ENCODE assay signal across 8 cellular contexts in the genomic region with DNA sequence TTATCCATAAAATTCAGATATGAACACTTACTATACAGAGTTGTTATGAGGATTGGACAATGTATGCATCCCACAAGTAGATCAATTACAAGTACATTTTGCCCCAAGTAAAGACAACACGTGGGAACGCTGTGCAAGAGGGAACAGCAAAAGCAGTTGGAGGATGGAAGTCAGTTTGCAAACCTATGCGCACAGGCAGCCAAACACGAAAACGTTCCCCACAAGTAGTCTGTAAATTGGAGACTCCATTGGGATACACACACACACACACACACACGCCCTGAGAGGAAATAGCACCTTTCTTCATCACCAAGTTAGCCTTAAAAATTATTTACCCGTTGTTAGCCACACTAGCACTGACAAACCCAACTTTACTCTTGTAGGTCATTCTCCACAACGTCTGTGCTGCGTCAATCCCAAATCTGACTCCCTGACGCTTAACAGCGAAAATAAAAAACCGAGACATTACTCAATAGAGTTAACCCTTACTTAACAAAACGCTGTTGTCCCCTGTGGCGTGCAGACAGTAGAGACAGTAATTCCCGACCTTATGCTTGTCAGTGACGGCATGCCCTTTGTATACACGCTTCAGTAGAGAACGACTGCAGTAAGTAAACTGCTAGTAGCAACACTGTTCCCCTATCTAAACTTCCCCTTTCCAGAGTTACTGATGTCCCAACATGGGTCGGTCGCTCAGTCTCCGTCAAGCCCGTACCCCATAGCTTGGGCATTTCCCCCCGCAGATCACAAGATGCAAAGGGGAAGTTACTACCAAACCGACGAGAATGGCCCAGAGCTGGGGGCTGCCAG. TPM values are rescaled to one million over a fixed set of nuclear protein-coding genes. Genes with fewer than 3 reads are reported as not detected.
DNase-seq lines count a peak whose midpoint lies in the region; ATAC-seq, FAIRE-seq and TF ChIP-seq lines count a peak whose summit lies in the region.

No MANE protein-coding gene starts in this region.

- peak overlapping the region; percentile 95 for H2AFZ ChIP-seq in H1 (ENCODE audit: low read length)

- H4K8ac ChIP-seq in H1 (ENCODE audit: extremely low read depth, insufficient read depth, low read length): no peak overlapping the region

- no peak overlapping the region for H2BK12ac ChIP-seq in H1 (ENCODE audit: low read depth, low read length)

- no peak overlapping the region for H4K91ac ChIP-seq in H1 (replicated peaks; ENCODE audit: insufficient read length, low read length)

- peaks cover 14% of the 10 kb centered on the region for H3K23me2 ChIP-seq in H1 (ENCODE audit: low read depth, low read length)

- no peaks in the 10 kb centered on the region for H3K9me3 ChIP-seq in H1 (ENCODE audit: insufficient read depth in 2 of 2, low read depth in 1 of 2, low read length in 1 of 2)
- H3K9me3 ChIP-seq in thyroid gland: no peaks in the 10 kb centered on the region

- no peaks in the 10 kb centered on the region for H3K36me3 ChIP-seq in H1 (ENCODE audit: control insufficient read depth in 2 of 4, insufficient read depth in 4 of 4, low read length in 3 of 4)
- no peaks in the 10 kb centered on the region for H3K36me3 ChIP-seq in thyroid gland

- no peak overlapping the region for H3K23ac ChIP-seq in H1 (ENCODE audit: insufficient read length)

- peaks cover 0 to 5% of the 10 kb centered on the region in 2 experiments for H4K20me1 ChIP-seq in H1 (replicated peaks in 1 of 2; ENCODE audit: control insufficient read depth in 1 of 2, insufficient read depth in 2 of 2, low read length in 2 of 2)

- no peak overlapping the region for H2BK5ac ChIP-seq in H1 (ENCODE audit: low read depth, low read length)

- CTCF ChIA-PET in H1 (lab: Charles Lee; ENCODE audit: partially characterized antibody): interaction anchor here (1.2 to 1.5 kb wide), 2 partner anchors 24 to 30 kb away, joined by 3 read pairs; no protein-coding TSS in a partner anchor

- 5% methylated on average over 24 of the region's 25 CpGs; no CpG with 5 or more reads in 1 of the 2 experiments for WGBS in H1 (ENCODE audit: extremely low coverage in 1 of 2, insufficient coverage in 1 of 2, insufficient read length in 1 of 2, insufficient replicate concordance in 2 of 2, low coverage in 1 of 2, low lambda C conversion rate in 2 of 2, missing lambda C conversion rate in 1 of 2), 2 experiments
- 2 to 4% methylated on average over 23 to 25 of the region's 25 CpGs for WGBS in thyroid gland, 2 donors

- H3K79me2 ChIP-seq in H1 (ENCODE audit: control insufficient read depth in 1 of 2, insufficient read depth in 2 of 2, low read length in 2 of 2): peaks cover 5 to 40% of the 10 kb centered on the region in 2 experiments; a peak in 3 of 4 replicates

- ATAC-seq in GM21619 (IDR thresholded peaks at IDR 0.05; ENCODE audit: unreplicated experiment) (peak; percentile 59), memory B cell (ENCODE audit: low read depth) (peak; percentile 77)

- POLR2A ChIA-PET in H1 (lab: Charles Lee; ENCODE audit: partially characterized antibody): interaction anchor here (0.5 to 2.7 kb wide), 12 partner anchors 8 to 109 kb away, joined by 3 to 26 read pairs (median 4); a partner anchor contains a TSS

- H3K27ac ChIP-seq in H1 (ENCODE audit: low read depth, low read length) (no peak overlapping the region), thyroid gland (peak overlapping the region; percentile 67 to 87 (median 78))

- no peak overlapping the region for H3K14ac ChIP-seq in H1 (ENCODE audit: insufficient read length)

- peak overlapping the region; percentile 88 for H3K27ac Mint-ChIP-seq in T-helper 2 cell treated with Interferon-gamma antibody and Interleukin-4, amounts not matched to agents 5 μg/mL and 100 μg/mL, for 36 hours
- peak overlapping the region; percentile 100 for H3K27ac Mint-ChIP-seq in memory B cell

- no peak overlapping the region; the same call in 1 of the 2 replicates for H3K18ac ChIP-seq in H1 (ENCODE audit: extremely low read depth, low read length)

- H3K4me1 ChIP-seq in H1 (replicated peaks in 1 of 4; ENCODE audit: control insufficient read depth in 3 of 4, insufficient read depth in 4 of 4, low read length in 3 of 4): peaks cover 0 to 7% (median 1%) of the 10 kb centered on the region in 4 experiments; a peak in 3 of 7 replicates
- H3K4me1 ChIP-seq in thyroid gland: no peaks in the 10 kb centered on the region

- H3K4me2 ChIP-seq in H1 (ENCODE audit: insufficient read depth in 1 of 2, low read depth in 2 of 2, low read length in 2 of 2): peak overlapping the region; percentile 89 to 91

- H3K9me3 Mint-ChIP-seq in T-helper 2 cell treated with Interferon-gamma antibody and Interleukin-4, amounts not matched to agents 5 μg/mL and 100 μg/mL, for 36 hours: peaks cover under 1% of the 10 kb centered on the region
- H3K9me3 Mint-ChIP-seq in memory B cell: no peaks in the 10 kb centered on the region

- intact Hi-C loops in thyroid gland (cut with DNase I): no loop called here

- TF ChIP-seq RAD21 in H1 (IDR thresholded peaks at IDR 0.05 in 1 of 2, conservative IDR thresholded peaks at IDR 0.05 in 1 of 2; ENCODE audit: low read depth in 2 of 2, low read length in 2 of 2): no peak

- no peak overlapping the region for H3K56ac ChIP-seq in H1 (replicated peaks; ENCODE audit: insufficient read length, low read depth, low read length)

- H3K36me3 Mint-ChIP-seq in T-helper 2 cell treated with Interferon-gamma antibody and Interleukin-4, amounts not matched to agents 5 μg/mL and 100 μg/mL, for 36 hours (ENCODE audit: low read depth): peaks cover 16% of the 10 kb centered on the region
- H3K36me3 Mint-ChIP-seq in memory B cell: peaks cover 16% of the 10 kb centered on the region

- H3K4ac ChIP-seq in H1 (replicated peaks; ENCODE audit: insufficient read length, low read depth, low read length): no peak overlapping the region

- H3K4me1 Mint-ChIP-seq in T-helper 2 cell treated with Interferon-gamma antibody and Interleukin-4, amounts not matched to agents 5 μg/mL and 100 μg/mL, for 36 hours (ENCODE audit: low read depth): peaks cover 33% of the 10 kb centered on the region
- H3K4me1 Mint-ChIP-seq in memory B cell: peaks cover 35% of the 10 kb centered on the region

- H3K27me3 ChIP-seq in H1 (replicated peaks in 1 of 4; ENCODE audit: control insufficient read depth in 3 of 4, extremely low read depth in 1 of 4, insufficient read depth in 3 of 4, low read length in 3 of 4) (no peaks in the 10 kb centered on the region), thyroid gland (no peaks in the 10 kb centered on the region)

- FAIRE-seq in HTR-8/SVneo (lab: Jason Lieb, UNC): no peak
- FAIRE-seq in H1 (lab: Jason Lieb, UNC): peak; percentile 19

- no peak overlapping the region for H2BK20ac ChIP-seq in H1 (ENCODE audit: low read length)

- TF ChIP-seq CTCF in H1 (IDR thresholded peaks at IDR 0.05; ENCODE audit: control extremely low read depth in 1 of 3, insufficient read depth in 1 of 3, low read depth in 1 of 3, low read length in 3 of 3): no peak
- no peak for TF ChIP-seq CTCF in thyroid gland (IDR thresholded peaks at IDR 0.05)

- H3K4me3 ChIP-seq in H1 (ENCODE audit: extremely low read depth in 1 of 4, insufficient read depth in 2 of 4, low read depth in 3 of 4, low read length in 4 of 4) (peak overlapping the region; percentile 73 to 94 (median 85)), thyroid gland (replicated peaks in 1 of 3) (peak overlapping the region; percentile 81 to 99 (median 82))

- peak overlapping the region; percentile 94 for H3K4me3 Mint-ChIP-seq in T-helper 2 cell treated with Interferon-gamma antibody and Interleukin-4, amounts not matched to agents 5 μg/mL and 100 μg/mL, for 36 hours
- H3K4me3 Mint-ChIP-seq in memory B cell: peak overlapping the region; percentile 92

- no peak overlapping the region for H4K5ac ChIP-seq in H1 (ENCODE audit: insufficient read length, low read depth, low read length)

- H2BK15ac ChIP-seq in H1 (ENCODE audit: low read length): peak overlapping the region; percentile 74; the same call in 1 of the 2 replicates

- peaks cover 15% of the 10 kb centered on the region for H3K27me3 Mint-ChIP-seq in T-helper 2 cell treated with Interferon-gamma antibody and Interleukin-4, amounts not matched to agents 5 μg/mL and 100 μg/mL, for 36 hours (ENCODE audit: low read depth)
- H3K27me3 Mint-ChIP-seq in memory B cell: no peaks in the 10 kb centered on the region

- TF ChIP-seq EP300 in H1 (IDR thresholded peaks at IDR 0.05; ENCODE audit: borderline replicate concordance in 1 of 2, low read depth in 2 of 2, low read length in 2 of 2): no peak

- H3K9ac ChIP-seq in H1 (replicated peaks in 1 of 4; ENCODE audit: extremely low read depth in 1 of 4, low read depth in 3 of 4, low read length in 3 of 4): peak overlapping the region; percentile 15 to 86 (median 75)

- no peak for TF ChIP-seq POLR2A in H1 (IDR thresholded peaks at IDR 0.05; ENCODE audit: control extremely low read depth in 1 of 2, low read depth in 2 of 2, low read length in 2 of 2)
- no peak for TF ChIP-seq POLR2A in thyroid gland (IDR thresholded peaks at IDR 0.05)

- peaks cover 3% of the 10 kb centered on the region; the same call in 1 of the 2 replicates for H3K79me1 ChIP-seq in H1 (ENCODE audit: low read depth, low read length)

- no peak overlapping the region for H2AK5ac ChIP-seq in H1 (ENCODE audit: low read depth, low read length)

- no peak overlapping the region for H2BK120ac ChIP-seq in H1 (replicated peaks; ENCODE audit: low read depth, low read length)

- DNase-seq in NCI-H510A treated with DMSO at 0.1 percent for 48 hours (lab: John Stamatoyannopoulos, UW) (peak; percentile 11), NCI-H510A (lab: John Stamatoyannopoulos, UW) (no peak), HTR-8/SVneo (ENCODE audit: insufficient read length, low spot score) (peak; percentile 15), H1 (ENCODE audit: low read depth in 1 of 2, low spot score in 2 of 2) (no peak), memory B cell (ENCODE audit: low spot score in 2 of 2) (peak in 1 of 2 donors; percentile 91), thyroid gland (peak in 1 of 2 donors; percentile 43)
- peak; percentile 22 for DNase-seq in T-helper 2 cell treated with Interferon-gamma antibody and Interleukin-4, amounts not matched to agents 5 μg/mL and 100 μg/mL, for 36 hours (ENCODE audit: low spot score)

TF ChIP-seq in H1, 55 proteins besides CTCF, POLR2A, EP300 and RAD21 (continues in another document):
- TF ChIP-seq SIN3A (conservative IDR thresholded peaks at IDR 0.05 in 1 of 2, IDR thresholded peaks at IDR 0.05 in 1 of 2; ENCODE audit: low read depth in 1 of 2, low read length in 2 of 2): 0 out of 4 replicates have a peak, but pooled peaks have one; percentile 5 to 13
- TF ChIP-seq CTBP2 (IDR thresholded peaks at IDR 0.05; ENCODE audit: borderline replicate concordance, insufficient read depth, insufficient read length, low read length): no peak

RNA-seq across cellular contexts. Expression of a gene that starts 0.7 kb away (rescaled TPM):
- 25.9 and 27.8 TPM in 2 replicates for total RNA-seq in H1 (2021; fragmentation: NEBNext Ultra II Directional; extraction: Animal tissue kit (Norgen Biotek cat#: 25700))
- polyA plus RNA-seq in H1 (2011; rRNA removed): 21.2 and 22.9 TPM in 2 replicates
- 15.7 TPM for polyA plus RNA-seq in H1 (2011; cell fraction: cytosol; rRNA removed)
- polyA plus RNA-seq in H1 (2011; cell fraction: nucleus; rRNA removed): 25.6 TPM
- polyA plus RNA-seq in H1 (2012, experiment 1 of 2): 21.0 to 27.1 TPM (median 22.2 TPM) in 4 replicates
- 3.1 TPM for polyA plus RNA-seq in H1 (2012, experiment 2 of 2)
- 29.0 TPM for polyA plus RNA-seq in H1 (2013, experiment 1 of 2)
- 26.3 TPM for polyA plus RNA-seq in H1 (2013, experiment 2 of 2)
- 24.3 and 32.5 TPM in 2 replicates for polyA minus RNA-seq in H1 (2011; rRNA and poly(A)+ RNA removed)
- polyA minus RNA-seq in H1 (2011; cell fraction: cytosol; rRNA and poly(A)+ RNA removed): 18.8 TPM
- 83.0 TPM for polyA minus RNA-seq in H1 (2011; cell fraction: nucleus; rRNA and poly(A)+ RNA removed)
- 10 to 100 TPM; 41.3 to 53.4 (median 45.5) TPM for total RNA-seq in thyroid gland

Comparison
In these comparisons a context has a peak if more than half of its experiments do, and no peak if none do; other contexts are left out.
1. DNase-seq: peak in NCI-H510A treated with DMSO at 0.1 percent for 48 hours (single experiment), HTR-8/SVneo (single experiment) and T-helper 2 cell treated with Interferon-gamma antibody and Interleukin-4, amounts not matched to agents 5 μg/mL and 100 μg/mL, for 36 hours (single experiment); none in NCI-H510A (single experiment) and H1 (0 of 2).